ENCODE assay signal across 8 cellular contexts in genomic region chr17:76241205-76241539, GRCh38.
DNase-seq lines count a peak whose midpoint lies in the region; ATAC-seq and TF ChIP-seq lines count a peak whose summit lies in the region.

No MANE protein-coding gene starts in this region.

- in situ Hi-C loops in astrocyte of the cerebellum (cut with HindIII; ENCODE audit: low sequenced_read_pairs), result no loop called here

- H3K9me3 ChIP-seq in HUES48 (ENCODE audit: control insufficient read depth, insufficient read depth, low read length) (no peaks in the 10 kb centered on the region), stomach smooth muscle (ENCODE audit: control insufficient read depth in 2 of 2, low read length in 2 of 2) (no peaks in the 10 kb centered on the region)

- no peaks in the 10 kb centered on the region for H3K4me1 ChIP-seq in HUES48 (ENCODE audit: control insufficient read depth, insufficient read depth, low read length)
- H3K4me1 ChIP-seq in stomach smooth muscle (ENCODE audit: control insufficient read depth, insufficient read depth, low read length), result peaks cover 15% of the 10 kb centered on the region

- DNase-seq in astrocyte of the cerebellum (ENCODE audit: low read depth), result no peak
- no peak for DNase-seq in NCI-H2081 treated with DMSO at 0.1 percent for 48 hours (lab: John Stamatoyannopoulos, UW)

- H3K36me3 ChIP-seq in HUES48 (ENCODE audit: control insufficient read depth, insufficient read depth, low read length), result no peaks in the 10 kb centered on the region
- no peaks in the 10 kb centered on the region for H3K36me3 ChIP-seq in stomach smooth muscle (ENCODE audit: control insufficient read depth in 2 of 2, insufficient read depth in 2 of 2, low read length in 2 of 2)

- H3K27me3 ChIP-seq in HUES48 (ENCODE audit: control insufficient read depth, insufficient read depth, low read length) (peaks cover 57% of the 10 kb centered on the region), layer of hippocampus (ENCODE audit: control insufficient read depth, insufficient read depth, low read length) (no peaks in the 10 kb centered on the region), stomach smooth muscle (ENCODE audit: control insufficient read depth in 1 of 2, insufficient read depth in 2 of 2, low read length in 2 of 2) (no peaks in the 10 kb centered on the region)

- H3K4me3 ChIP-seq in HUES48 (ENCODE audit: low read depth, low read length), result peak overlapping the region; percentile 69
- H3K4me3 ChIP-seq in astrocyte of the cerebellum (ENCODE audit: low read depth, low read length), result peak overlapping the region; percentile 52
- peak overlapping the region; percentile 79 to 86 for H3K4me3 ChIP-seq in stomach smooth muscle (ENCODE audit: low read length in 2 of 2)

- no peak for TF ChIP-seq CTCF in astrocyte of the cerebellum (IDR thresholded peaks at IDR 0.05; ENCODE audit: low read depth, low read length, missing control alignments)

- H3K9ac ChIP-seq in HUES48 (ENCODE audit: low read depth, low read length) (peak overlapping the region; percentile 60), stomach smooth muscle (ENCODE audit: low read length in 2 of 2) (peak overlapping the region; percentile 58 to 80)

- H3K27ac ChIP-seq in HUES48 (ENCODE audit: low read depth, low read length) (no peak overlapping the region), layer of hippocampus (ENCODE audit: low read depth, low read length) (peak overlapping the region; percentile 46), stomach smooth muscle (ENCODE audit: low read length) (peak overlapping the region; percentile 37)

- no peak for ATAC-seq in HG03571 (IDR thresholded peaks at IDR 0.05; ENCODE audit: unreplicated experiment)
- ATAC-seq in HG03025 (IDR thresholded peaks at IDR 0.05; ENCODE audit: low FRiP score, unreplicated experiment), result no peak
- ATAC-seq in GM18858 (IDR thresholded peaks at IDR 0.05; ENCODE audit: unreplicated experiment), result no peak
